In the genomic region with DNA sequence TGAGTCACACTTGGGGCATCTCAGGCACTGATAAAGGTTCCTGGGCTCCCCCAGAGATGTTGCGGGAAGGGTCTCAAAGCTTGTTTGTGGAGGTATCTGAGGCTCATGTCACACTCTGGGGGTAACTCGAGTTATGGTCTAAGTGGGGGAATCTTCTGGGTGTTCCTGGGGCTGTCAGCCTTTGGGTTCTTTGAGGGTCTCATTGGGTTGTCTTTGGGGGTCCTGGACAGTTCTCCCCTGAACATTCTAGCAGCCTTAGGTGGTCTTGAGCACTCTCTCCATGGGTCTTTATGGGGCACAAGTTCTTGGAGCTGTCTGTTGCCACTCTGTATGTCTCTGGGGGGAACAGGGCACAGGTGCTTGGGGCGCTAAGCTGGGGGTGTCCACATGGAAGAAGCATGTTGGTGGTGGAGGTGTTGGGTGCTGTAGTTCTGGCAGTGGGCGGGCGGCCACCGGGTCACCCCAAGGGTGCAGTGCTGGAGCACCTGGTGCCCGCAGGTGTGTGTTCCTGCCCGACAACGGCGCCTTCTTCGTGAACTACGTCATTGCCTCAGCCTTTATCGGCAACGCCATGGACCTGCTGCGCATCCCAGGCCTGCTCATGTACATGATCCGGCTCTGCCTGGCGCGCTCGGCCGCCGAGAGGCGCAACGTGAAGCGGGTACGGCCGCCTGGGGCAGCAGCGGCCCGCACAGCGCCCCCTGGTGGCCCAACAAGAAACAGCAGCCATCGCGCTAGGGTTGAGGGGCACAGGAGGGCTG, we compare ENCODE assay signal across 8 cellular contexts. TPM values are rescaled to one million over a fixed set of nuclear protein-coding genes. Genes with fewer than 3 reads are reported as not detected.
DNase-seq lines count a peak whose midpoint lies in the region; ATAC-seq and TF ChIP-seq lines count a peak whose summit lies in the region.

No MANE protein-coding gene starts in this region.

- peaks cover 4 to 11% (median 8%) of the 10 kb centered on the region in 4 donors for H3K4me1 Mint-ChIP-seq in naive thymus-derived CD8-positive, alpha-beta T cell
- peaks cover 9% of the 10 kb centered on the region for H3K4me1 Mint-ChIP-seq in stimulated activated effector memory CD8-positive, alpha-beta T cell treated with anti-CD3 and anti-CD28 coated beads, Interleukin-12 subunit alpha, Interleukin-12 subunit beta, amount 100 ng/mL, for 72 hours

- ATAC-seq in HG02852 (IDR thresholded peaks at IDR 0.05; ENCODE audit: unreplicated experiment) (peak; percentile 72), HG02884 (IDR thresholded peaks at IDR 0.05; ENCODE audit: unreplicated experiment) (no peak)
- ATAC-seq in naive thymus-derived CD8-positive, alpha-beta T cell: peak; percentile 93 to 97
- ATAC-seq in stimulated activated effector memory CD8-positive, alpha-beta T cell treated with anti-CD3 and anti-CD28 coated beads, Interleukin-12 subunit alpha, Interleukin-12 subunit beta, amount 100 ng/mL, for 72 hours: peak; percentile 85

- POLR2A ChIA-PET in naive thymus-derived CD8-positive, alpha-beta T cell (lab: Charles Lee): interaction anchor here (0.5 kb wide), 1 partner anchor 187 kb away, joined by 3 read pairs; no protein-coding TSS in a partner anchor

- H3K27ac Mint-ChIP-seq in naive thymus-derived CD8-positive, alpha-beta T cell: peak overlapping the region in 3 of 10 donors; percentile 41 to 89 (median 65)
- peak overlapping the region; percentile 33 for H3K27ac Mint-ChIP-seq in stimulated activated effector memory CD8-positive, alpha-beta T cell treated with anti-CD3 and anti-CD28 coated beads, Interleukin-12 subunit alpha, Interleukin-12 subunit beta, amount 100 ng/mL, for 72 hours

- peak; percentile 85 for DNase-seq in GM10266 (ENCODE audit: extremely low spot score)
- DNase-seq in NOMO-1 treated with DMSO at 0.1 percent for 48 hours (lab: John Stamatoyannopoulos, UW; ENCODE audit: unreplicated experiment): peak; percentile 32
- DNase-seq in activated T-cell treated with anti-CD3 and anti-CD28 coated beads for 1 hour (ENCODE audit: low read depth): peak; percentile 72
- DNase-seq in erythroblast (lab: John Stamatoyannopoulos, UW): peak; percentile 89 to 91
- DNase-seq in naive thymus-derived CD8-positive, alpha-beta T cell: peak; percentile 63 to 88 (median 79)
- peak; percentile 86 to 92 for DNase-seq in stimulated activated effector memory CD8-positive, alpha-beta T cell treated with anti-CD3 and anti-CD28 coated beads, Interleukin-12 subunit alpha, Interleukin-12 subunit beta, amount 100 ng/mL, for 72 hours (ENCODE audit: low spot score in 2 of 2)

- H3K27me3 Mint-ChIP-seq in naive thymus-derived CD8-positive, alpha-beta T cell: no peaks in the 10 kb centered on the region

- peak overlapping the region in 5 of 10 donors; percentile 14 to 52 (median 18) for H3K4me3 Mint-ChIP-seq in naive thymus-derived CD8-positive, alpha-beta T cell
- H3K4me3 Mint-ChIP-seq in stimulated activated effector memory CD8-positive, alpha-beta T cell treated with anti-CD3 and anti-CD28 coated beads, Interleukin-12 subunit alpha, Interleukin-12 subunit beta, amount 100 ng/mL, for 72 hours: no peak overlapping the region

- peaks cover 0 to 32% (median 0%) of the 10 kb centered on the region in 3 donors for H3K36me3 Mint-ChIP-seq in naive thymus-derived CD8-positive, alpha-beta T cell
- peaks cover 6% of the 10 kb centered on the region for H3K36me3 Mint-ChIP-seq in stimulated activated effector memory CD8-positive, alpha-beta T cell treated with anti-CD3 and anti-CD28 coated beads, Interleukin-12 subunit alpha, Interleukin-12 subunit beta, amount 100 ng/mL, for 72 hours

- no peak for TF ChIP-seq POLR2A in erythroblast (IDR thresholded peaks at IDR 0.05; ENCODE audit: low read length)

- no peaks in the 10 kb centered on the region for H3K9me3 Mint-ChIP-seq in naive thymus-derived CD8-positive, alpha-beta T cell
- no peaks in the 10 kb centered on the region for H3K9me3 Mint-ChIP-seq in stimulated activated effector memory CD8-positive, alpha-beta T cell treated with anti-CD3 and anti-CD28 coated beads, Interleukin-12 subunit alpha, Interleukin-12 subunit beta, amount 100 ng/mL, for 72 hours

- TF ChIP-seq CTCF in GM10266 (IDR thresholded peaks at IDR 0.05; ENCODE audit: control insufficient read depth, insufficient read depth, low read depth, missing control alignments): peak; percentile 97

RNA-seq across cellular contexts. Expression of a gene that starts 7.1 kb away (rescaled TPM):
- total RNA-seq in naive thymus-derived CD8-positive, alpha-beta T cell: not detected
- not detected for polyA plus RNA-seq in naive thymus-derived CD8-positive, alpha-beta T cell

RNA-seq across cellular contexts. Expression of a gene that starts 24.2 kb away (rescaled TPM):
- total RNA-seq in naive thymus-derived CD8-positive, alpha-beta T cell: 10 to 100 TPM; 15.5 to 15.9 TPM
- polyA plus RNA-seq in naive thymus-derived CD8-positive, alpha-beta T cell: 1 to 10 TPM in 1 of 3 donors, under 1 TPM in 2; 0.26 to 2.2 (median 0.96) TPM

RNA-seq across cellular contexts. Expression of a gene that starts 24.3 kb away (rescaled TPM):
- total RNA-seq in naive thymus-derived CD8-positive, alpha-beta T cell: 10 to 100 TPM; 17.0 to 20.4 TPM
- polyA plus RNA-seq in naive thymus-derived CD8-positive, alpha-beta T cell: 10 to 100 TPM; 76.5 to 89.3 (median 80.3) TPM

Comparison
In these comparisons a context has a peak if more than half of its experiments do, and no peak if none do; other contexts are left out.
1. DNase-seq: peak in every context shown above with its lines; median percentile 90 in erythroblast; 89 in stimulated activated effector memory CD8-positive, alpha-beta T cell treated with anti-CD3 and anti-CD28 coated beads, Interleukin-12 subunit alpha, Interleukin-12 subunit beta, amount 100 ng/mL, for 72 hours; 85 in GM10266; 79 in naive thymus-derived CD8-positive, alpha-beta T cell; 72 in activated T-cell treated with anti-CD3 and anti-CD28 coated beads for 1 hour; 32 in NOMO-1 treated with DMSO at 0.1 percent for 48 hours.